26 cellular contexts compared by ENCODE assay signal in the genomic region with DNA sequence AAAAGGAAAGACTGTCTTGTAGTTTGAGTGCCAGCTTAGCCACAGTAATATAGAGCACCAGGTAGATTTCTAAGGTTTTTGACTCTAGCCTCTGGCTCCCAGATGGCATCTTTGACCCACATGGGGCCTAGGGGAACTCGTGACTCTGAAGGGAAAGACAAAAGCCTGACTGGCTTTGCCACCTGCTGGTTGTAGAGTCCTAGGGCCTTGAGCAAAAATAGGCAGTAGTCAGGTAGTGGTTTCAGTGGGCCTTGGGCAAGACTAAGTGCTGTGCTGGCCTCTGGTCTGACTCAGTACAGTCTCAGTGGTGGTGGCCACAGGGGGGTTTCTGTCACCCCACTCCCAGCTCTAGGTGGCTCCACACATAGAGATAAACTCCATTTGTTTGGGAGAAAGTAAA.
"Had no signal": no experiment of that assay in that cellular context is flagged by ENCODE, and none has a peak within 500 bp of the region (broad histone marks: within the 10 kb centered on the region; RNA-seq: fewer than 3 reads in every experiment).

No MANE protein-coding gene starts in this region.

- H3K36me3 ChIP-seq: gastrocnemius medialis, spleen, stomach, tibial artery had no signal

- H3K9me3 ChIP-seq: gastrocnemius medialis, mucosa of descending colon, psoas muscle, spleen, tibial artery had no signal

- H3K27ac Mint-ChIP-seq: memory B cell; mesothelial cell of epicardium; natural killer cell treated with Interleukin-12 subunit alpha and Interleukin-12 subunit beta and Interleukin-15 and Interleukin-18, amount 100 ng/mL, for 72 hours; type B pancreatic cell had no signal

- H3K9me3 Mint-ChIP-seq: type B pancreatic cell had no signal

- H3K4me3 Mint-ChIP-seq: memory B cell; mesothelial cell of epicardium; naive B cell; natural killer cell treated with Interleukin-12 subunit alpha and Interleukin-12 subunit beta and Interleukin-15 and Interleukin-18, amount 100 ng/mL, for 72 hours; type B pancreatic cell had no signal

- H3K27me3 ChIP-seq: gastrocnemius medialis, spleen, stomach, tibial artery had no signal

- DNase-seq: cerebellar nuclear complex; cortex of kidney; foreskin fibroblast; gastrocnemius medialis; head of caudate nucleus; kidney; mucosa of descending colon; naive B cell; nucleus accumbens; posterior cingulate gyrus; psoas muscle; right cardiac atrium; spleen; stimulated activated CD4-positive, alpha-beta T cell treated with anti-CD3 and anti-CD28 coated beads, Interleukin-4, amount 100 ng/mL, for 4 hours; stimulated activated naive CD4-positive, alpha-beta T cell treated with Interleukin-2 at 50 U/mL for 16 hours; stomach; tibial artery had no signal

- H3K4me1 Mint-ChIP-seq: memory B cell, mesothelial cell of epicardium, naive B cell had no signal

- H3K27me3 Mint-ChIP-seq: memory B cell; naive B cell; natural killer cell treated with Interleukin-12 subunit alpha and Interleukin-12 subunit beta and Interleukin-15 and Interleukin-18, amount 100 ng/mL, for 72 hours had no signal

- ATAC-seq: esophagus mucosa; gastrocnemius medialis; left lobe of liver; mucosa of descending colon; natural killer cell treated with Interleukin-12 subunit alpha and Interleukin-12 subunit beta and Interleukin-15 and Interleukin-18, amount 100 ng/mL, for 72 hours; psoas muscle; right cardiac atrium had no signal

- H3K4me3 ChIP-seq: gastrocnemius medialis, lung, mucosa of descending colon, psoas muscle, skin epidermis, spleen, stomach, tibial artery had no signal

- H3K36me3 Mint-ChIP-seq: memory B cell, mesothelial cell of epicardium, naive B cell, type B pancreatic cell had no signal

- H3K27ac ChIP-seq: epithelial cell of prostate, gastrocnemius medialis, psoas muscle, skin epidermis, spleen, stomach, tibial artery had no signal

- H3K4me1 ChIP-seq: gastrocnemius medialis, psoas muscle, spleen, stomach, tibial artery had no signal
